17 cellular contexts compared by ENCODE assay signal in genomic region chr2:31957748-31958717, GRCh38. TPM values are rescaled to one million over a fixed set of nuclear protein-coding genes. Genes with fewer than 3 reads are reported as not detected.
DNase-seq lines count a peak whose midpoint lies in the region; ATAC-seq and TF ChIP-seq lines count a peak whose summit lies in the region.
"Had no signal": no experiment of that assay in that cellular context is flagged by ENCODE, and none has a peak within 500 bp of the region (broad histone marks: within the 10 kb centered on the region; RNA-seq: fewer than 3 reads in every experiment).

No MANE protein-coding gene starts in this region.

- no peak for DNase-seq in activated CD4-positive, alpha-beta T cell treated with anti-CD3 and anti-CD28 coated beads for 36 hours
- no peak for DNase-seq in activated CD4-positive, alpha-beta T cell treated with anti-CD3 and anti-CD28 coated beads for 1 hour
- no peak for DNase-seq in activated naive CD8-positive, alpha-beta T cell treated with anti-CD3 and anti-CD28 coated beads, Interleukin-2, amount 50 U/mL, for 24 hours
- DNase-seq in brain microvascular endothelial cell: no peak
- DNase-seq in GM10266 (ENCODE audit: extremely low spot score): no peak
- DNase-seq: anterior cingulate cortex, COR-L47, dermis blood vessel endothelial cell, H9, NCI-H2081 treated with DMSO at 0.1 percent for 48 hours, SJCRH30, testis had no signal

- peak overlapping the region; percentile 59 for H3K27ac Mint-ChIP-seq in activated CD4-positive, alpha-beta T cell treated with anti-CD3 and anti-CD28 coated beads for 36 hours
- peak overlapping the region; percentile 8 for H3K27ac Mint-ChIP-seq in activated naive CD8-positive, alpha-beta T cell treated with anti-CD3 and anti-CD28 coated beads, Interleukin-2, amount 50 U/mL, for 24 hours

- intact Hi-C loops in activated CD4-positive, alpha-beta T cell treated with anti-CD3 and anti-CD28 coated beads for 36 hours (cut with DNase I, micrococcal nuclease): loop anchor here in 1 of 2 experiments (5.0 kb wide), 1 partner anchor 49 kb away; no protein-coding TSS in a partner anchor

- TF ChIP-seq CTCF in Loucy (conservative IDR thresholded peaks at IDR 0.05; ENCODE audit: low read length): no peak
- TF ChIP-seq CTCF in neutrophil (IDR thresholded peaks at IDR 0.05): no peak
- TF ChIP-seq CTCF in brain microvascular endothelial cell (IDR thresholded peaks at IDR 0.05; ENCODE audit: low read depth, low read length, missing control alignments): no peak
- no peak for TF ChIP-seq CTCF in GM10266 (IDR thresholded peaks at IDR 0.05; ENCODE audit: control insufficient read depth, insufficient read depth, low read depth, missing control alignments)

- no peaks in the 10 kb centered on the region for H3K27me3 Mint-ChIP-seq in activated CD4-positive, alpha-beta T cell treated with anti-CD3 and anti-CD28 coated beads for 36 hours
- no peaks in the 10 kb centered on the region for H3K27me3 Mint-ChIP-seq in activated naive CD8-positive, alpha-beta T cell treated with anti-CD3 and anti-CD28 coated beads, Interleukin-2, amount 50 U/mL, for 24 hours

- H3K27ac ChIP-seq in neutrophil (peak overlapping the region; percentile 78), brain microvascular endothelial cell (no peak overlapping the region)
- H3K27ac ChIP-seq: parathyroid adenoma, SJCRH30, testis had no signal

- H4K20me1 ChIP-seq in Loucy (ENCODE audit: insufficient read depth, low read length, poor library complexity, severe bottlenecking): peaks cover 37% of the 10 kb centered on the region

- H3K9ac ChIP-seq in Loucy (ENCODE audit: low read depth, low read length, poor library complexity, severe bottlenecking): no peak overlapping the region
- H3K9ac ChIP-seq: parathyroid adenoma had no signal

- no peak overlapping the region for H2AFZ ChIP-seq in Loucy (ENCODE audit: low read length)
- H2AFZ ChIP-seq: parathyroid adenoma had no signal

- H3K9me3 ChIP-seq in Loucy (ENCODE audit: insufficient read depth, low read depth, low read length) (no peaks in the 10 kb centered on the region), neutrophil (no peaks in the 10 kb centered on the region)
- H3K9me3 ChIP-seq: SJCRH30, testis had no signal

- H3K9me2 ChIP-seq in Loucy (replicated peaks; ENCODE audit: low read depth, low read length): no peaks in the 10 kb centered on the region

- H3K4me2 ChIP-seq in Loucy (ENCODE audit: low read depth, low read length, poor library complexity, severe bottlenecking): peak overlapping the region; percentile 26
- H3K4me2 ChIP-seq: smooth muscle cell had no signal

- H3K9me3 Mint-ChIP-seq in activated CD4-positive, alpha-beta T cell treated with anti-CD3 and anti-CD28 coated beads for 36 hours (ENCODE audit: low read depth): peaks cover 2% of the 10 kb centered on the region
- no peaks in the 10 kb centered on the region for H3K9me3 Mint-ChIP-seq in activated naive CD8-positive, alpha-beta T cell treated with anti-CD3 and anti-CD28 coated beads, Interleukin-2, amount 50 U/mL, for 24 hours
- H3K9me3 Mint-ChIP-seq: H9 had no signal

- peak; percentile 55 for ATAC-seq in activated CD4-positive, alpha-beta T cell treated with anti-CD3 and anti-CD28 coated beads for 36 hours
- ATAC-seq in activated naive CD8-positive, alpha-beta T cell treated with anti-CD3 and anti-CD28 coated beads, Interleukin-2, amount 50 U/mL, for 24 hours: peak; percentile 40
- no peak for ATAC-seq in HG03342 (IDR thresholded peaks at IDR 0.05; ENCODE audit: unreplicated experiment)

- peaks cover 20% of the 10 kb centered on the region for H3K36me3 Mint-ChIP-seq in activated CD4-positive, alpha-beta T cell treated with anti-CD3 and anti-CD28 coated beads for 36 hours (ENCODE audit: low read depth)
- peaks cover 8% of the 10 kb centered on the region for H3K36me3 Mint-ChIP-seq in activated naive CD8-positive, alpha-beta T cell treated with anti-CD3 and anti-CD28 coated beads, Interleukin-2, amount 50 U/mL, for 24 hours (ENCODE audit: low read depth)

- POLR2A ChIA-PET in activated CD4-positive, alpha-beta T cell treated with anti-CD3 and anti-CD28 coated beads for 36 hours (lab: Charles Lee): interaction anchor here (0.6 kb wide), 1 partner anchor 47 kb away, joined by 6 read pairs; no protein-coding TSS in a partner anchor

- H3K36me3 ChIP-seq in Loucy (ENCODE audit: insufficient read depth, low read length) (no peaks in the 10 kb centered on the region), neutrophil (no peaks in the 10 kb centered on the region), brain microvascular endothelial cell (replicated peaks) (no peaks in the 10 kb centered on the region)
- H3K36me3 ChIP-seq: SJCRH30 had no signal

- peaks cover 19% of the 10 kb centered on the region for H3K4me1 ChIP-seq in Loucy (ENCODE audit: insufficient read depth, low read length, poor library complexity, severe bottlenecking)
- peaks cover 31 to 38% of the 10 kb centered on the region in 2 experiments for H3K4me1 ChIP-seq in neutrophil (ENCODE audit: control insufficient read depth in 1 of 2, insufficient read depth in 1 of 2, low read depth in 1 of 2, low read length in 1 of 2)
- H3K4me1 ChIP-seq: SJCRH30, testis had no signal

- H3K4me1 Mint-ChIP-seq in activated CD4-positive, alpha-beta T cell treated with anti-CD3 and anti-CD28 coated beads for 36 hours: peaks cover 64% of the 10 kb centered on the region
- H3K4me1 Mint-ChIP-seq in activated naive CD8-positive, alpha-beta T cell treated with anti-CD3 and anti-CD28 coated beads, Interleukin-2, amount 50 U/mL, for 24 hours: peaks cover 64% of the 10 kb centered on the region

- no peak overlapping the region for H3K4me3 ChIP-seq in Loucy (ENCODE audit: low read length, poor library complexity, severe bottlenecking)
- H3K4me3 ChIP-seq in neutrophil (ENCODE audit: low read depth in 1 of 2, low read length in 1 of 2): no peak overlapping the region
- H3K4me3 ChIP-seq in brain microvascular endothelial cell (ENCODE audit: low read depth, low read length): no peak overlapping the region
- H3K4me3 ChIP-seq: SJCRH30, smooth muscle cell, testis had no signal

- CTCF ChIA-PET in activated CD4-positive, alpha-beta T cell treated with anti-CD3 and anti-CD28 coated beads for 36 hours (lab: Charles Lee): interaction anchor here (0.9 kb wide), 1 partner anchor 55 kb away, joined by 3 read pairs; no protein-coding TSS in a partner anchor

- H3F3A ChIP-seq in Loucy (ENCODE audit: low read depth): no peaks in the 10 kb centered on the region

- peaks cover 97% of the 10 kb centered on the region for H3K79me2 ChIP-seq in Loucy (ENCODE audit: insufficient read depth, low read length)

- H3K27me3 ChIP-seq in Loucy (ENCODE audit: insufficient read depth, low read length, poor library complexity, severe bottlenecking): no peaks in the 10 kb centered on the region
- no peaks in the 10 kb centered on the region for H3K27me3 ChIP-seq in neutrophil
- H3K27me3 ChIP-seq in brain microvascular endothelial cell (replicated peaks): no peaks in the 10 kb centered on the region
- H3K27me3 ChIP-seq: SJCRH30, testis had no signal

- in situ Hi-C loops in brain microvascular endothelial cell (cut with HindIII; ENCODE audit: low pct_ligation_motif_present, low sequenced_read_pairs): no loop called here

- no peak overlapping the region for H3K4me3 Mint-ChIP-seq in activated CD4-positive, alpha-beta T cell treated with anti-CD3 and anti-CD28 coated beads for 36 hours
- no peak overlapping the region for H3K4me3 Mint-ChIP-seq in activated naive CD8-positive, alpha-beta T cell treated with anti-CD3 and anti-CD28 coated beads, Interleukin-2, amount 50 U/mL, for 24 hours
- H3K4me3 Mint-ChIP-seq: H9 had no signal

RNA-seq across cellular contexts. Expression of gene MEMO1, which starts 52.8 kb away (rescaled TPM):
- total RNA-seq in activated CD4-positive, alpha-beta T cell treated with anti-CD3 and anti-CD28 coated beads for 36 hours: 10 to 100 TPM; 49.8 to 53.5 TPM
